20 cellular contexts compared by ENCODE assay signal in the genomic region with DNA sequence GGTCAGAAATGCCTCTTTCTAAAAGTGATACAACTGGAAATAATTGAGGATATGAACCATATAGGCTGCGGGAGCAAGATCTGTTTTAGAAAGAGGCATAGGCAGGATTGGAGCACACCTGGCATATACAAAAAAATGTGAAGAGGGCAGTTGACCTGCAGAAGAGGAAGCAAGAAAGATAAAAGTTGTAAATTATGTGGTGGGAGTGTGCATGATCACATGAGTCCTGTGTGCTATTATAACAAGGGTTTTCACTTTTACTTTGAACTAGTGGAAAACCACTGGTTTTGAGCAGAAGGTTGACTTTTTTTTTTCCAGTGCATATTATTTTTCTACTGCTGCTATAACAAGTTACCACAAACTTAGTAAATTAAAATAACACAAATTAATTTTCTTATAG.
DNase-seq lines count a peak whose midpoint lies in the region; ATAC-seq and TF ChIP-seq lines count a peak whose summit lies in the region.
"Had no signal": no experiment of that assay in that cellular context is flagged by ENCODE, and none has a peak within 500 bp of the region (broad histone marks: within the 10 kb centered on the region; RNA-seq: fewer than 3 reads in every experiment).

No MANE protein-coding gene starts in this region.

- 0 out of 2 replicates have a peak, but pooled peaks cover 2% of the 10 kb centered on the region for H3F3A ChIP-seq in MM.1S (ENCODE audit: insufficient read depth, low read length)

- H4K20me1 ChIP-seq in MM.1S (ENCODE audit: insufficient read depth, low read length) = no peaks in the 10 kb centered on the region

- no peak overlapping the region for H3K27ac Mint-ChIP-seq in activated CD8-positive, alpha-beta memory T cell treated with anti-CD3 and anti-CD28 coated beads, Interleukin-2, amount 10 ng/mL, durations not matched to agents 7 days and 5 days

- POLR2A ChIA-PET in A673 (lab: Charles Lee; ENCODE audit: low non-redundant PET) = no interaction called here

- no peaks in the 10 kb centered on the region for H3K79me2 ChIP-seq in MM.1S (ENCODE audit: low read length)

- H2AFZ ChIP-seq in MM.1S (ENCODE audit: low read length) = no peak overlapping the region

- no peaks in the 10 kb centered on the region for H3K27me3 Mint-ChIP-seq in activated CD8-positive, alpha-beta memory T cell treated with anti-CD3 and anti-CD28 coated beads, Interleukin-2, amount 10 ng/mL, durations not matched to agents 7 days and 5 days
- H3K27me3 Mint-ChIP-seq: central memory CD8-positive, alpha-beta T cell had no signal

- H3K4me3 Mint-ChIP-seq in activated CD8-positive, alpha-beta memory T cell treated with anti-CD3 and anti-CD28 coated beads, Interleukin-2, amount 10 ng/mL, durations not matched to agents 7 days and 5 days = no peak overlapping the region
- H3K4me3 Mint-ChIP-seq: central memory CD8-positive, alpha-beta T cell; neural crest cell had no signal

- BruUV-seq in A673 (replicated peaks; lab: Mats Ljungman, UMichigan) = no TSS peak

- H3K9me3 ChIP-seq in MM.1S (replicated peaks; ENCODE audit: insufficient read depth, low read length) (no peaks in the 10 kb centered on the region), A673 (ENCODE audit: low read depth, low read length, poor library complexity, severe bottlenecking) (no peaks in the 10 kb centered on the region)
- H3K9me3 ChIP-seq: prostate gland, uterus had no signal

- H3K4me2 ChIP-seq in MM.1S (ENCODE audit: low read depth, low read length) = peak overlapping the region; percentile 9; the same call in 1 of the 2 replicates

- H3K36me3 Mint-ChIP-seq in activated CD8-positive, alpha-beta memory T cell treated with anti-CD3 and anti-CD28 coated beads, Interleukin-2, amount 10 ng/mL, durations not matched to agents 7 days and 5 days = no peaks in the 10 kb centered on the region

- TF ChIP-seq CTCF in MM.1S (IDR thresholded peaks at IDR 0.05; ENCODE audit: low read length) (no peak), A673 (conservative IDR thresholded peaks at IDR 0.05; ENCODE audit: low read depth, low read length) (no peak)

- peak; percentile 64 for DNase-seq in MM.1S
- no peak for DNase-seq in effector CD4-positive, alpha-beta T cell
- no peak for DNase-seq in HUDEP-2 (lab: John Stamatoyannopoulos, UW; ENCODE audit: unreplicated experiment in 76 of 76)
- no peak for DNase-seq in activated CD8-positive, alpha-beta memory T cell treated with anti-CD3 and anti-CD28 coated beads, Interleukin-2, amount 10 ng/mL, durations not matched to agents 7 days and 5 days
- no peak for DNase-seq in A673 (ENCODE audit: low spot score)
- DNase-seq: activated CD4-positive, alpha-beta T cell treated with anti-CD3 and anti-CD28 coated beads for 1 hour; activated gamma-delta T cell; amygdala; NCI-H1417 treated with DMSO at 0.1 percent for 48 hours; NCI-H2171; stimulated activated CD4-positive, alpha-beta T cell treated with anti-CD3 and anti-CD28 coated beads, Interleukin-4, amount 100 ng/mL, for 24 hours; uterus had no signal

- H3K27ac ChIP-seq in MM.1S (ENCODE audit: low read length) (no peak overlapping the region), A673 (ENCODE audit: low read depth, low read length, poor library complexity, severe bottlenecking) (no peak overlapping the region)
- H3K27ac ChIP-seq: prostate gland, RWPE1, skin epidermis, uterus had no signal

- H3K9ac ChIP-seq in MM.1S (ENCODE audit: low read length) = no peak overlapping the region

- H3K4me3 ChIP-seq in MM.1S (ENCODE audit: low read length) (no peak overlapping the region), A673 (ENCODE audit: low read depth, low read length, poor library complexity, severe bottlenecking) (no peak overlapping the region)
- H3K4me3 ChIP-seq: prostate gland, skin epidermis, uterus had no signal

- H3K4me1 ChIP-seq in MM.1S (ENCODE audit: low read length) (peaks cover 3% of the 10 kb centered on the region; the same call in 1 of the 2 replicates), A673 (ENCODE audit: insufficient read depth, low read length, poor library complexity, severe bottlenecking) (no peaks in the 10 kb centered on the region)
- H3K4me1 ChIP-seq: prostate gland, uterus had no signal

- ATAC-seq in GM18520 (IDR thresholded peaks at IDR 0.05; ENCODE audit: unreplicated experiment) = peak; percentile 68
- peak; percentile 69 for ATAC-seq in GM21423 (IDR thresholded peaks at IDR 0.05; ENCODE audit: unreplicated experiment)
- ATAC-seq in HG03064 (IDR thresholded peaks at IDR 0.05; ENCODE audit: low read depth, unreplicated experiment) = peak; percentile 77
- no peak for ATAC-seq in activated CD8-positive, alpha-beta memory T cell treated with anti-CD3 and anti-CD28 coated beads, Interleukin-2, amount 10 ng/mL, durations not matched to agents 7 days and 5 days

- no peaks in the 10 kb centered on the region for H3K36me3 ChIP-seq in MM.1S (replicated peaks; ENCODE audit: insufficient read depth, low read length)
- H3K36me3 ChIP-seq in A673 (ENCODE audit: insufficient read depth, low read length, poor library complexity, severe bottlenecking) = no peaks in the 10 kb centered on the region
- H3K36me3 ChIP-seq: prostate gland, uterus had no signal

- CTCF ChIA-PET in activated CD8-positive, alpha-beta memory T cell treated with anti-CD3 and anti-CD28 coated beads, Interleukin-2, amount 10 ng/mL, durations not matched to agents 7 days and 5 days (lab: Charles Lee) = no interaction called here
- CTCF ChIA-PET in A673 (lab: Charles Lee) = no interaction called here

- intact Hi-C loops in A673 (cut with micrococcal nuclease; ENCODE audit: unreplicated experiment) = no loop called here

- no peaks in the 10 kb centered on the region for H3K9me2 ChIP-seq in MM.1S (replicated peaks; ENCODE audit: insufficient read depth, low read length)

- H3K9me3 Mint-ChIP-seq in activated CD8-positive, alpha-beta memory T cell treated with anti-CD3 and anti-CD28 coated beads, Interleukin-2, amount 10 ng/mL, durations not matched to agents 7 days and 5 days (ENCODE audit: low read depth) = peaks cover 3% of the 10 kb centered on the region

- no peaks in the 10 kb centered on the region for H3K27me3 ChIP-seq in MM.1S (replicated peaks; ENCODE audit: insufficient read depth, low read length)
- no peaks in the 10 kb centered on the region for H3K27me3 ChIP-seq in A673 (replicated peaks; ENCODE audit: insufficient read depth, low read depth, low read length, poor library complexity)
- H3K27me3 ChIP-seq: uterus had no signal

- no peaks in the 10 kb centered on the region for H3K4me1 Mint-ChIP-seq in activated CD8-positive, alpha-beta memory T cell treated with anti-CD3 and anti-CD28 coated beads, Interleukin-2, amount 10 ng/mL, durations not matched to agents 7 days and 5 days
- H3K4me1 Mint-ChIP-seq: central memory CD8-positive, alpha-beta T cell; neural crest cell had no signal
